8 cellular contexts compared by ENCODE assay signal in genomic region chr11:66467756-66468155, GRCh38. TPM values are rescaled to one million over a fixed set of nuclear protein-coding genes. Genes with fewer than 3 reads are reported as not detected.
DNase-seq lines count a peak whose midpoint lies in the region; ATAC-seq and TF ChIP-seq lines count a peak whose summit lies in the region.

No MANE protein-coding gene starts in this region.

- CTCF ChIA-PET in PC-3 (lab: Charles Lee), result interaction anchor here (0.6 kb wide), 1 partner anchor 10 kb away, joined by 3 read pairs; no protein-coding TSS in a partner anchor

- peaks cover 3% of the 10 kb centered on the region; the same call in 1 of the 2 replicates for H3K36me3 ChIP-seq in PC-3 (ENCODE audit: low read depth, low read length)

- H3K9me3 Mint-ChIP-seq in activated naive CD4-positive, alpha-beta T cell treated with anti-CD3 and anti-CD28 coated beads, Interleukin-2, amount 50 U/mL, for 24 hours, result no peaks in the 10 kb centered on the region
- no peaks in the 10 kb centered on the region for H3K9me3 Mint-ChIP-seq in natural killer cell

- no peaks in the 10 kb centered on the region for H4K20me1 ChIP-seq in PC-3 (ENCODE audit: low read length)

- no peak for ATAC-seq in PC-3
- no peak for ATAC-seq in natural killer cell
- ATAC-seq in HG02981 (IDR thresholded peaks at IDR 0.05; ENCODE audit: unreplicated experiment), result no peak

- no peaks in the 10 kb centered on the region for H3K36me3 Mint-ChIP-seq in activated naive CD4-positive, alpha-beta T cell treated with anti-CD3 and anti-CD28 coated beads, Interleukin-2, amount 50 U/mL, for 24 hours
- H3K36me3 Mint-ChIP-seq in natural killer cell, result no peaks in the 10 kb centered on the region

- peaks cover 19% of the 10 kb centered on the region for H3K4me1 ChIP-seq in PC-3 (ENCODE audit: insufficient read depth, low read length)

- no peak overlapping the region; the same call in 1 of the 2 replicates for H2AFZ ChIP-seq in PC-3 (ENCODE audit: low read length)

- TF ChIP-seq CTCF in PC-3 (conservative IDR thresholded peaks at IDR 0.05; ENCODE audit: low read depth, low read length), result no peak
- TF ChIP-seq CTCF in coronary artery (IDR thresholded peaks at IDR 0.05), result no peak
- TF ChIP-seq CTCF in natural killer cell (IDR thresholded peaks at IDR 0.05), result no peak

- POLR2A ChIA-PET in PC-3 (lab: Charles Lee; ENCODE audit: unreplicated experiment), result interaction anchor here (1.5 kb wide), 1 partner anchor 12 kb away, joined by 15 read pairs; the partner anchor contains the start of gene DPP3

- H3K27me3 Mint-ChIP-seq in activated naive CD4-positive, alpha-beta T cell treated with anti-CD3 and anti-CD28 coated beads, Interleukin-2, amount 50 U/mL, for 24 hours, result no peaks in the 10 kb centered on the region
- no peaks in the 10 kb centered on the region for H3K27me3 Mint-ChIP-seq in natural killer cell (ENCODE audit: low read depth in 2 of 2)

- H3K9ac ChIP-seq in PC-3 (ENCODE audit: low read length), result peak overlapping the region; percentile 73

- intact Hi-C loops in PC-3 (cut with micrococcal nuclease), result loop anchor here (2.0 kb wide), 1 partner anchor 29 kb away; the partner anchor contains the start of gene MRPL11
- intact Hi-C loops in natural killer cell (cut with micrococcal nuclease), result loop anchor here (2.0 kb wide), 1 partner anchor 13 kb away; the partner anchor contains the start of gene DPP3

- no peak for DNase-seq in activated naive CD4-positive, alpha-beta T cell treated with Interleukin-2 at 50 U/mL for 16 hours
- peak; percentile 39 for DNase-seq in PC-3
- DNase-seq in coronary artery (ENCODE audit: low spot score), result no peak
- no peak for DNase-seq in natural killer cell
- no peak for DNase-seq in SHP77 treated with DMSO at 0.1 percent for 48 hours (lab: John Stamatoyannopoulos, UW)
- no peak for DNase-seq in effector CD8-positive, alpha-beta T cell (lab: John Stamatoyannopoulos, UW)

- H3K27ac ChIP-seq in PC-3 (ENCODE audit: low read length) (no peak overlapping the region), coronary artery (no peak overlapping the region)

- H3K79me2 ChIP-seq in PC-3 (ENCODE audit: low read length), result peaks cover 14% of the 10 kb centered on the region

- H3K9me2 ChIP-seq in PC-3 (replicated peaks; ENCODE audit: low read length), result no peaks in the 10 kb centered on the region

- H3K27ac Mint-ChIP-seq in activated naive CD4-positive, alpha-beta T cell treated with anti-CD3 and anti-CD28 coated beads, Interleukin-2, amount 50 U/mL, for 24 hours, result peak overlapping the region; percentile 76
- peak overlapping the region in 1 of 2 donors; percentile 83 for H3K27ac Mint-ChIP-seq in natural killer cell

- H3K4me2 ChIP-seq in PC-3 (ENCODE audit: low read length), result peak overlapping the region; percentile 100

- no peaks in the 10 kb centered on the region for H3K27me3 ChIP-seq in PC-3 (ENCODE audit: low read length)

- TSS peak; percentile 45 for BruUV-seq in PC-3 (replicated peaks; lab: Mats Ljungman, UMichigan)

- H3K4me3 Mint-ChIP-seq in activated naive CD4-positive, alpha-beta T cell treated with anti-CD3 and anti-CD28 coated beads, Interleukin-2, amount 50 U/mL, for 24 hours, result peak overlapping the region; percentile 89
- H3K4me3 Mint-ChIP-seq in natural killer cell, result peak overlapping the region; percentile 94

- H3K4me1 Mint-ChIP-seq in activated naive CD4-positive, alpha-beta T cell treated with anti-CD3 and anti-CD28 coated beads, Interleukin-2, amount 50 U/mL, for 24 hours, result peaks cover 19% of the 10 kb centered on the region
- H3K4me1 Mint-ChIP-seq in natural killer cell, result peaks cover 13 to 21% of the 10 kb centered on the region in 2 donors

- no peaks in the 10 kb centered on the region for H3F3A ChIP-seq in PC-3 (ENCODE audit: low read length, unreplicated experiment)

- H3K9me3 ChIP-seq in PC-3 (ENCODE audit: low read length), result no peaks in the 10 kb centered on the region

- peak overlapping the region; percentile 92 for H3K4me3 ChIP-seq in PC-3 (ENCODE audit: low read length)
- H3K4me3 ChIP-seq in coronary artery, result peak overlapping the region; percentile 87

RNA-seq across cellular contexts. Expression of gene PELI3, which starts 1.1 kb away (rescaled TPM):
- total RNA-seq in PC-3 (2014; rRNA removed) (22.9 and 35.2 TPM in 2 replicates), natural killer cell (1 to 10 TPM; 5.3 to 6.3 (median 5.6) TPM)

RNA-seq across cellular contexts. Expression of gene DPP3, which starts 12.5 kb away (rescaled TPM):
- 135 and 165 TPM in 2 replicates for total RNA-seq in PC-3 (2014; rRNA removed)
- total RNA-seq in natural killer cell, result 10 to 100 TPM; 37.4 to 42.9 (median 38.6) TPM

RNA-seq across cellular contexts. Expression of gene MRPL11, which starts 29.1 kb away (rescaled TPM):
- total RNA-seq in PC-3 (2014; rRNA removed), result 214 and 321 TPM in 2 replicates
- 10 to 100 TPM; 20.7 to 24.2 (median 23.9) TPM for total RNA-seq in natural killer cell

RNA-seq across cellular contexts. Expression of gene BBS1, which starts 42.7 kb away (rescaled TPM):
- total RNA-seq in PC-3 (2014; rRNA removed), result 24.4 and 28.4 TPM in 2 replicates
- 10 to 100 TPM; 12.5 to 22.5 (median 18.1) TPM for total RNA-seq in natural killer cell

RNA-seq across cellular contexts. Expression of gene NPAS4, which starts 46.9 kb away (rescaled TPM):
- total RNA-seq in PC-3 (2014; rRNA removed) (not detected in 2 replicates), natural killer cell (not detected)
